In the genomic region with DNA sequence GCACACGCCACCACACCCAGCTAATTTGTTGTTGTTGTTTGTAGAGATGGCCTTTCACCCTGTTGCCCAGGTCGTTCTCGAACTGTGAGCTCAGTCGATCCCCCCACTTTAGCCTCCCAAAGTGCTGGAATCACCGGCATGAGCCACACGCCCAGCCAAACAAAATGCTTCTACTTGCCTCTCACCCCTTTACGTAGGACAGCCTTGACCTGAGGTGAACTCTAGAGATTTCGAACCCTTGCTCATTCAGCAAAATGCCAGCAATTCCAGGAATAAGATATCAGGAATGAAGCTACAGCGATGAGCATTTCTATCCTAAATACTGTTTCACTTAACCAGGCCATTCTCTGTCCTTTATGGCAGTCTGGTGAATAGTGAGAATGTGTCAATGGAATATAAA, we compare ENCODE assay signal across 21 cellular contexts.
DNase-seq lines count a peak whose midpoint lies in the region; ATAC-seq, FAIRE-seq and TF ChIP-seq lines count a peak whose summit lies in the region.
"Had no signal": no experiment of that assay in that cellular context is flagged by ENCODE, and none has a peak within 500 bp of the region (broad histone marks: within the 10 kb centered on the region; RNA-seq: fewer than 3 reads in every experiment).

No MANE protein-coding gene starts in this region.

- no peak for TF ChIP-seq EP300 in sigmoid colon (IDR thresholded peaks at IDR 0.05)

- H3K4me3 Mint-ChIP-seq in WTC11: no peak overlapping the region
- H3K4me3 Mint-ChIP-seq: CD8-positive, alpha-beta T cell had no signal

- no peak for ATAC-seq in WTC11
- ATAC-seq in HG03565 (IDR thresholded peaks at IDR 0.05; ENCODE audit: unreplicated experiment): no peak
- ATAC-seq: A549; CD8-positive, alpha-beta T cell had no signal

- TF ChIP-seq CTCF in WTC11 (IDR thresholded peaks at IDR 0.05) (no peak), sigmoid colon (IDR thresholded peaks at IDR 0.05) (no peak)

- POLR2A ChIA-PET in WTC11 (lab: Charles Lee): no interaction called here

- TF ChIP-seq POLR2A in sigmoid colon (IDR thresholded peaks at IDR 0.05): no peak

- 93 to 94% methylated on average over 9 of the region's 9 CpGs for WGBS in sigmoid colon, 2 donors

- CTCF ChIA-PET in WTC11 (lab: Charles Lee): interaction anchor here (1.0 to 1.4 kb wide), 3 partner anchors 15 to 46 kb away, joined by 3 to 4 read pairs (median 4); no protein-coding TSS in a partner anchor

- DNase-seq in GM19239 (ENCODE audit: insufficient read length, low spot score) (no peak), WTC11 (ENCODE audit: low spot score) (no peak), islet precursor cell (peak; percentile 35), sigmoid colon (peak; percentile 8)
- no peak for DNase-seq in activated CD4-positive, CD25-positive, alpha-beta regulatory T cell (lab: John Stamatoyannopoulos, UW)
- DNase-seq in stimulated activated CD4-positive, alpha-beta T cell treated with anti-CD3 and anti-CD28 coated beads, Interleukin-2, amount 100 ng/mL, for 48 hours: no peak
- DNase-seq: Calu3; CD8-positive, alpha-beta T cell; Kasumi-1; MM.1S; NCI-H1092; NCI-H1436 treated with DMSO at 0.1 percent for 48 hours; NCI-H2029; NCI-H526; PC-9 had no signal

- peaks cover 11% of the 10 kb centered on the region for H3K9me3 Mint-ChIP-seq in WTC11
- H3K9me3 Mint-ChIP-seq: CD8-positive, alpha-beta T cell had no signal

- no peak overlapping the region for H3K4me3 ChIP-seq in sigmoid colon
- H3K4me3 ChIP-seq: A549; BLaER1 treated with 17β-estradiol and CSF1 and Interleukin-3, amounts not matched to agents 10 nM and 100 nM; PC-9 had no signal

- peaks cover under 1% of the 10 kb centered on the region for H3K27me3 Mint-ChIP-seq in WTC11 (ENCODE audit: low read depth)

- no peak overlapping the region for H3K27ac ChIP-seq in sigmoid colon
- H3K27ac ChIP-seq: A549; BLaER1 treated with 17β-estradiol and CSF1 and Interleukin-3, amounts not matched to agents 10 nM and 100 nM; PC-9 had no signal

- H3K27me3 ChIP-seq in sigmoid colon: no peaks in the 10 kb centered on the region

- H3K36me3 Mint-ChIP-seq in WTC11: peaks cover 18% of the 10 kb centered on the region
- H3K36me3 Mint-ChIP-seq: CD8-positive, alpha-beta T cell had no signal

- 0 out of 2 replicates have a peak overlapping the region, but pooled peaks have one; percentile 27 for H3K27ac Mint-ChIP-seq in WTC11
- H3K27ac Mint-ChIP-seq: CD8-positive, alpha-beta T cell had no signal

- intact Hi-C loops in sigmoid colon (cut with DNase I): no loop called here

- H3K4me1 ChIP-seq in sigmoid colon: no peaks in the 10 kb centered on the region
- H3K4me1 ChIP-seq: A549 had no signal

- no peaks in the 10 kb centered on the region for H3K9me3 ChIP-seq in sigmoid colon
- H3K9me3 ChIP-seq: A549; BLaER1 treated with 17β-estradiol and CSF1 and Interleukin-3, amounts not matched to agents 10 nM and 100 nM had no signal

- H3K36me3 ChIP-seq in sigmoid colon: peaks cover 16 to 82% (median 30%) of the 10 kb centered on the region in 4 donors
- H3K36me3 ChIP-seq: BLaER1 treated with 17β-estradiol and CSF1 and Interleukin-3, amounts not matched to agents 10 nM and 100 nM had no signal

- FAIRE-seq in GM19239 (lab: Jason Lieb, UNC): peak; percentile 78
- FAIRE-seq: A549, GM12892, GM18507, H54 had no signal

- H3K4me1 Mint-ChIP-seq in WTC11: peaks cover 14% of the 10 kb centered on the region

TF ChIP-seq in WTC11, 78 proteins besides CTCF, POLR2A, EP300 and RAD21:
- TF ChIP-seq OVOL2 (CRISPR knock-in tag; IDR thresholded peaks at IDR 0.05; ENCODE audit: borderline replicate concordance): no peak
- no peak for TF ChIP-seq ZNF532 (CRISPR knock-in tag; IDR thresholded peaks at IDR 0.05; ENCODE audit: borderline replicate concordance)
- no peak for TF ChIP-seq NFE2L1 (CRISPR knock-in tag; IDR thresholded peaks at IDR 0.05)
- TF ChIP-seq, protein P1, sequence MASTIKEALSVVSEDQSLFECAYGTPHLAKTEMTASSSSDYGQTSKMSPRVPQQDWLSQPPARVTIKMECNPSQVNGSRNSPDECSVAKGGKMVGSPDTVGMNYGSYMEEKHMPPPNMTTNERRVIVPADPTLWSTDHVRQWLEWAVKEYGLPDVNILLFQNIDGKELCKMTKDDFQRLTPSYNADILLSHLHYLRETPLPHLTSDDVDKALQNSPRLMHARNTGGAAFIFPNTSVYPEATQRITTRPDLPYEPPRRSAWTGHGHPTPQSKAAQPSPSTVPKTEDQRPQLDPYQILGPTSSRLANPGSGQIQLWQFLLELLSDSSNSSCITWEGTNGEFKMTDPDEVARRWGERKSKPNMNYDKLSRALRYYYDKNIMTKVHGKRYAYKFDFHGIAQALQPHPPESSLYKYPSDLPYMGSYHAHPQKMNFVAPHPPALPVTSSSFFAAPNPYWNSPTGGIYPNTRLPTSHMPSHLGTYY (CRISPR knock-in tag; IDR thresholded peaks at IDR 0.05): no peak
- no peak for TF ChIP-seq FOXK1 (CRISPR knock-in tag; IDR thresholded peaks at IDR 0.05)
- no peak for TF ChIP-seq ZSCAN18 (CRISPR knock-in tag; IDR thresholded peaks at IDR 0.05)

Comparison
In these comparisons a context has a peak if more than half of its experiments do, and no peak if none do; other contexts are left out.
1. DNase-seq: peak in islet precursor cell (single experiment) and sigmoid colon (single experiment); none in GM19239 (single experiment), WTC11 (single experiment), activated CD4-positive, CD25-positive, alpha-beta regulatory T cell (0 of 4) and stimulated activated CD4-positive, alpha-beta T cell treated with anti-CD3 and anti-CD28 coated beads, Interleukin-2, amount 100 ng/mL, for 48 hours (0 of 2).